In genomic region chrX:138853936-138854335, GRCh38 we compare ENCODE assay signal across 8 cellular contexts.
"Had no signal": no experiment of that assay in that cellular context is flagged by ENCODE, and none has a peak within 500 bp of the region (broad histone marks: within the 10 kb centered on the region; RNA-seq: fewer than 3 reads in every experiment).

No MANE protein-coding gene starts in this region.

- ATAC-seq: GM23338, K562 had no signal

- H3K4me2 ChIP-seq: GM23338 had no signal

- H3K4me3 Mint-ChIP-seq: GM23338, H9 had no signal

- H3K9me3 Mint-ChIP-seq: GM23338 had no signal

- DNase-seq: H9, HCEC 1CT, IMR-90 had no signal

- FAIRE-seq: H1, H54, HTR-8/SVneo, K562 had no signal

- H2AFZ ChIP-seq: GM23338 had no signal

- H3K4me3 ChIP-seq: GM23338, K562 had no signal

- H3K27ac Mint-ChIP-seq: GM23338, H9 had no signal
